In the genomic region with DNA sequence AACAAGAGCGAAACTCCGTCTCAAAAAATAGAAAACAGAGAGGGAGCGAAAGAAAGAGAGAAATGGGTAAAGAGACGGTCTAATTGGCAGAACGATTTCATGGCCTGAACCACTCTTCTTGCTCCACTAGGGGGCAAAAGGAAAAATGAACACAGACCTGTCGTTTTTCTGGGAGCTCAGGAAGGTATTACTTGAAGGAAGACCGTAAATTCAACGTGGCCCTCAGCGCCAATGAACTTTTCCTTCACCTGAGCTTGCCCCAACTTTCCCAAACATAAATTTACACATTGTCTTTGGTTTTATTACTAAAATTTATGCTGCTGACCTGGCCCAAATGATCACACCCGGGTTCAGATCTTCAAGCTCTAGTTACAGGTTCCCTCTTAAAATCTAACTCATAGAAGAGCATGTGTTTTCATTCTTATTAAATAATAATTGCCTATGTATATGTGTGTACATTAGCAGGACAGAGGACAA, we compare ENCODE assay signal across 8 cellular contexts.
DNase-seq lines count a peak whose midpoint lies in the region; ATAC-seq and TF ChIP-seq lines count a peak whose summit lies in the region.

No MANE protein-coding gene starts in this region.

- DNase-seq in CD14-positive monocyte (ENCODE audit: low spot score), result no peak
- DNase-seq in H7, result peak; percentile 64
- DNase-seq in RPMI8226, result peak; percentile 30
- peak in 1 of 2 donors; percentile 30 for DNase-seq in foreskin keratinocyte
- no peak for DNase-seq in sigmoid colon

- H3K36me3 ChIP-seq in H7 (replicated peaks; ENCODE audit: control insufficient read depth, insufficient read depth, low read length) (no peaks in the 10 kb centered on the region), sigmoid colon (no peaks in the 10 kb centered on the region)

- ATAC-seq in foreskin keratinocyte (peak; percentile 49), GM21390 (IDR thresholded peaks at IDR 0.05; ENCODE audit: unreplicated experiment) (no peak), HG02981 (IDR thresholded peaks at IDR 0.05; ENCODE audit: unreplicated experiment) (no peak), GM18502 (IDR thresholded peaks at IDR 0.05; ENCODE audit: poor library complexity, unreplicated experiment) (no peak)

- no peak overlapping the region for H3K4me3 Mint-ChIP-seq in CD14-positive monocyte

- TF ChIP-seq POLR2A in sigmoid colon (IDR thresholded peaks at IDR 0.05), result no peak

- H3K27me3 ChIP-seq in H7 (ENCODE audit: control insufficient read depth, insufficient read depth, low read length) (no peaks in the 10 kb centered on the region), foreskin keratinocyte (no peaks in the 10 kb centered on the region), sigmoid colon (no peaks in the 10 kb centered on the region)

- H3K27ac ChIP-seq in foreskin keratinocyte (no peak overlapping the region), sigmoid colon (no peak overlapping the region)

- H3K4me1 ChIP-seq in foreskin keratinocyte, result peaks cover 14% of the 10 kb centered on the region
- H3K4me1 ChIP-seq in sigmoid colon, result peaks cover 0 to 23% (median 10%) of the 10 kb centered on the region in 4 donors

- H3K4me1 Mint-ChIP-seq in CD14-positive monocyte, result peaks cover 18% of the 10 kb centered on the region

- no peaks in the 10 kb centered on the region for H3K36me3 Mint-ChIP-seq in CD14-positive monocyte

- no peak for TF ChIP-seq EP300 in sigmoid colon (IDR thresholded peaks at IDR 0.05)

- H3K27me3 Mint-ChIP-seq in CD14-positive monocyte (ENCODE audit: low read depth in 3 of 3), result peaks cover 1 to 7% (median 5%) of the 10 kb centered on the region in 3 donors

- no peaks in the 10 kb centered on the region for H3K9me3 ChIP-seq in sigmoid colon

- TF ChIP-seq CTCF in CD14-positive monocyte (IDR thresholded peaks at IDR 0.05) (peak; percentile 84), foreskin keratinocyte (conservative IDR thresholded peaks at IDR 0.05) (peak; percentile 73), sigmoid colon (IDR thresholded peaks at IDR 0.05) (peak; percentile 21 to 80 (median 78))

- intact Hi-C loops in CD14-positive monocyte (cut with micrococcal nuclease), result loop anchor here in 1 of 2 donors (5.0 kb wide), 1 partner anchor 64 kb away; no protein-coding TSS in a partner anchor
- intact Hi-C loops in sigmoid colon (cut with DNase I), result loop anchor here (10.0 kb wide), 1 partner anchor 384 kb away; no protein-coding TSS in a partner anchor

- H3K9me3 Mint-ChIP-seq in CD14-positive monocyte, result peaks cover 0 to 3% (median 0%) of the 10 kb centered on the region in 7 donors

- H3K4me3 ChIP-seq in H7 (ENCODE audit: insufficient read depth, low read depth, low read length) (no peak overlapping the region), sigmoid colon (no peak overlapping the region)

- H3K27ac Mint-ChIP-seq in CD14-positive monocyte, result peak overlapping the region in 1 of 7 donors; percentile 46

- WGBS in sigmoid colon, 2 donors, result 32 to 58% methylated on average over 10 of the region's 10 CpGs

Comparison
In these comparisons a context has a peak if more than half of its experiments do, and no peak if none do; other contexts are left out.
1. DNase-seq: peak in H7 (single experiment) and RPMI8226 (single experiment); none in CD14-positive monocyte (single experiment) and sigmoid colon (single experiment).
2. Peak in every context shown above with its lines, with median percentiles within 50 percentile points of each other: CTCF ChIP-seq.